ENCODE assay signal across 6 cellular contexts in the genomic region with DNA sequence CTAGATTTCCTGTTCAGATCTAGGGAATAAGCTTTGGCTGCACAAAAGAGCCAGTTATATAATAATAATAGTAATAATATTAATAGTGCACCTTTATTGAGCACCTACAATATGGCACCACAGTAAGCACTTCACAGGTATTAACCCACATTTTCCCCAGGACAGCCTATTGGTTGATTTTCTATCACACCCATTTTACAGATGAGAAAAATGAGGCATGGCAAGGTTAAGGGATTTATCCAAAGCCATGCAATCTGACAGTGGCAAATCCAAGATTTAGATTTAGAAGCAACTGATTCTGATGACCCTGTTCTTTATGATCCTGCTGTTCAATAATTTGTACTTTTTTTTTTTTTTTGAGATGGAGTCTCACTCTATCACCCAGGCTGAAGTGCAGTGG.
"Had no signal": no experiment of that assay in that cellular context is flagged by ENCODE, and none has a peak within 500 bp of the region (broad histone marks: within the 10 kb centered on the region; RNA-seq: fewer than 3 reads in every experiment).

No MANE protein-coding gene starts in this region.

- H3K4me2 ChIP-seq: KMS-11 had no signal

- H3K9ac ChIP-seq: KMS-11 had no signal

- DNase-seq: IMR-90, KBM-7, KG1 had no signal

- FAIRE-seq: HTR-8/SVneo had no signal

- H3K27ac ChIP-seq: HL-60, KMS-11 had no signal
